Comparison of ENCODE assay signal across 8 cellular contexts in the genomic region with DNA sequence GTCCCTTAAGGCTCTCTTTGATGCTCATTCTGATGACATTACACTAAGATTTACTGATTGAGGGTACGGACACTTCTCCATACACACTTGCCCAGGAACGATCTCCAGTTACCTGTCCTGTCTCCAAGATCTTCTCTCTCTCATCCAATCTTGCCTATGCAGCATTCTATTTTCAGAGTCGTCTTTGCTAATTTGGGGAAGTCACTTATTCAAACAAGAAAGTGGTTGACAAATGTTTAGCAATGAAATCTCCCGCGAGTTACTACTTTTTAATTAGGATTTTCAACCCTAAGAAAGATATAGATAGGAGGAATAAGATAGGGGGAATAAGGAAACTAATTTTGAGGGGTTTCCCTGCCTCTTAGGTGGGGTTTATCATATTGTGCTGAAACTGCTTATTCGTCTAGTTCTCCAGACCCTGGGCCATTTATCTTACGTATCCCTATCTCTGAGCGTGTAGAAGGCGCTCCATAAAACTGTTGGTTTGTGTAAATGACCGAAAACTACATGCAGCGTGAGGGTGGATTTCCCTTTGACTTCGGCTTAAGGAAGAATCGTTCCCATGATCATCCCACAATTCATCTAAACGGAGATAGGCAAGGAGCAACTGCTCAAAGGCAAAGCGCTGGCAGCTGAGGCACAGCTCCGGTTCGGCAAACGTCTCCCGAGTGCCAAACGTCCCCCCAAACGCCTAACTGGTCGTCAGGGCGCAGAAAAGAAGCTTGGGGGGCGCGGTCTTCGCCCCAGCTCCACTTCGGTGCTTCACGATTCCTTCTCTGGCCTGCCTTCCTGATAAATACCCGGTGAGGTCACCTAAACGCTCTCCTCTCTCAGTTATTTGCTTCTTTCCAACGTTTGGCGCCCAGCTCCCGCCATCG. TPM values are rescaled to one million over a fixed set of nuclear protein-coding genes. Genes with fewer than 3 reads are reported as not detected.
A peak's percentile ranks its signal among the peaks of the same experiment; 100 is the strongest.
DNase-seq lines count a peak whose midpoint lies in the region; ATAC-seq, FAIRE-seq and TF ChIP-seq lines count a peak whose summit lies in the region.

No MANE protein-coding gene starts in this region.

- dilution Hi-C loops in endothelial cell of umbilical vein (cut with MboI; ENCODE audit: extremely low pct_ligation_motif_present, low sequenced_read_pairs): no loop called here

- H3K9me1 ChIP-seq in endothelial cell of umbilical vein (replicated peaks; ENCODE audit: control insufficient read depth, extremely low read depth, insufficient read depth, low read length): no peaks in the 10 kb centered on the region

- H3K4me2 ChIP-seq in endothelial cell of umbilical vein (ENCODE audit: insufficient read depth, low read length): peak overlapping the region; percentile 90

- POLR2A ChIA-PET in AG04450 (lab: Yijun Ruan, JAX): interaction anchor here (0.6 to 0.9 kb wide), 2 partner anchors 62 to 488 kb away, joined by 4 to 6 read pairs; no protein-coding TSS in a partner anchor
- POLR2A ChIA-PET in endothelial cell of umbilical vein (lab: Charles Lee): interaction anchor here (0.6 to 1.7 kb wide), 2 partner anchors 10 to 352 kb away, joined by 5 read pairs; no protein-coding TSS in a partner anchor

- TF ChIP-seq POLR2A in endothelial cell of umbilical vein (IDR thresholded peaks at IDR 0.05; ENCODE audit: low read depth, low read length) (peak; percentile 44), uterus (IDR thresholded peaks at IDR 0.05) (no peak)

- CTCF ChIA-PET in AG04450 (lab: Charles Lee) (interaction anchor here (0.5 to 1.2 kb wide), 8 partner anchors 24 to 504 kb away, joined by 3 to 6 read pairs (median 4); a partner anchor contains a TSS), endothelial cell of umbilical vein (lab: Charles Lee) (interaction anchor here (0.8 to 3.1 kb wide), 7 partner anchors 10 to 329 kb away, joined by 3 to 19 read pairs (median 4); no protein-coding TSS in a partner anchor)

- FAIRE-seq in endothelial cell of umbilical vein (lab: Jason Lieb, UNC): peak; percentile 55

- no peaks in the 10 kb centered on the region for H3K36me3 ChIP-seq in endothelial cell of umbilical vein (ENCODE audit: control insufficient read depth in 2 of 2, extremely low read depth in 1 of 2, insufficient read depth in 2 of 2, low read length in 2 of 2)
- H3K36me3 ChIP-seq in muscle layer of duodenum (ENCODE audit: control insufficient read depth in 1 of 2, insufficient read depth in 2 of 2, low read length in 2 of 2): peaks cover 0 to 7% of the 10 kb centered on the region in 2 donors
- no peaks in the 10 kb centered on the region for H3K36me3 ChIP-seq in uterus

- TF ChIP-seq CTCF in AG04450 (IDR thresholded peaks at IDR 0.05; ENCODE audit: low read depth, low read length) (no peak), endothelial cell of umbilical vein (IDR thresholded peaks at IDR 0.05; ENCODE audit: extremely low read depth in 1 of 2, insufficient read depth in 1 of 2, low read depth in 1 of 2, low read length in 2 of 2) (no peak), uterus (IDR thresholded peaks at IDR 0.05) (no peak)

- peak; percentile 18 for ATAC-seq in GM18907 (IDR thresholded peaks at IDR 0.05; ENCODE audit: unreplicated experiment)
- ATAC-seq in HG03439 (IDR thresholded peaks at IDR 0.05; ENCODE audit: unreplicated experiment): peak; percentile 3

- H3K79me2 ChIP-seq in endothelial cell of umbilical vein (ENCODE audit: control insufficient read depth, insufficient read depth, low read length): peaks cover 32% of the 10 kb centered on the region

- TSS peak; percentile 39 for BruUV-seq in endothelial cell of umbilical vein (replicated peaks; lab: Mats Ljungman, UMichigan)

- no peaks in the 10 kb centered on the region; the same call in 1 of the 2 replicates for H3K9me3 ChIP-seq in AG04450 (ENCODE audit: control insufficient read depth, insufficient read depth, low read length)
- H3K9me3 ChIP-seq in endothelial cell of umbilical vein (replicated peaks; ENCODE audit: control insufficient read depth, insufficient read depth, low read length): no peaks in the 10 kb centered on the region
- H3K9me3 ChIP-seq in muscle layer of duodenum (ENCODE audit: control insufficient read depth in 1 of 2, low read length in 2 of 2): no peaks in the 10 kb centered on the region
- no peaks in the 10 kb centered on the region for H3K9me3 ChIP-seq in uterus

- H3K27me3 ChIP-seq in AG04450 (ENCODE audit: control insufficient read depth, insufficient read depth, low read length) (no peaks in the 10 kb centered on the region), endothelial cell of umbilical vein (ENCODE audit: control insufficient read depth in 2 of 2, insufficient read depth in 2 of 2, low read length in 2 of 2) (no peaks in the 10 kb centered on the region), muscle layer of duodenum (ENCODE audit: low read depth, low read length) (no peaks in the 10 kb centered on the region), uterus (no peaks in the 10 kb centered on the region)

- intact Hi-C loops in endothelial cell of umbilical vein (cut with micrococcal nuclease) (loop anchor here (1.0 to 2.0 kb wide), 2 partner anchors 61 to 106 kb away; no protein-coding TSS in a partner anchor), uterus (cut with DNase I; ENCODE audit: low total_unique reads) (no loop called here)

- peak overlapping the region; percentile 90 for H3K9ac ChIP-seq in endothelial cell of umbilical vein (replicated peaks; ENCODE audit: extremely low read depth, insufficient read depth, low read length)

- H3K27ac ChIP-seq in AG04450 (ENCODE audit: low read depth, low read length) (peak overlapping the region; percentile 93), endothelial cell of umbilical vein (ENCODE audit: insufficient read depth, low read depth, low read length) (peak overlapping the region; percentile 80), muscle layer of duodenum (ENCODE audit: low read length) (peak overlapping the region; percentile 95), uterus (peak overlapping the region; percentile 94 to 97)

- DNase-seq in AG04450 (ENCODE audit: low read depth, low spot score) (no peak), RPMI8226 (peak; percentile 7), endothelial cell of umbilical vein (ENCODE audit: low read depth, low spot score) (no peak), uterus (no peak)
- DNase-seq in stimulated activated CD4-positive, alpha-beta T cell treated with anti-CD3 and anti-CD28 coated beads, Interleukin-4, amount 100 ng/mL, for 1 hour: no peak

- peak overlapping the region; percentile 89 for H2AFZ ChIP-seq in endothelial cell of umbilical vein (ENCODE audit: low read depth, low read length)

- no peaks in the 10 kb centered on the region for H4K20me1 ChIP-seq in endothelial cell of umbilical vein (replicated peaks; ENCODE audit: control insufficient read depth, extremely low read depth, insufficient read depth, low read length)

- H3K4me1 ChIP-seq in endothelial cell of umbilical vein (ENCODE audit: control insufficient read depth, extremely low read depth, insufficient read depth, low read length) (peaks cover 15% of the 10 kb centered on the region), muscle layer of duodenum (ENCODE audit: control insufficient read depth in 1 of 2, insufficient read depth in 2 of 2, low read length in 2 of 2) (peaks cover 0 to 23% of the 10 kb centered on the region in 2 donors), uterus (peaks cover 0 to 6% of the 10 kb centered on the region in 2 donors)

- H3K4me3 ChIP-seq in AG04450 (ENCODE audit: low read depth, low read length) (peak overlapping the region; percentile 89), endothelial cell of umbilical vein (replicated peaks in 1 of 3; ENCODE audit: insufficient read depth in 1 of 3, low read depth in 1 of 3, low read length in 3 of 3) (peak overlapping the region; percentile 67 to 80 (median 77)), muscle layer of duodenum (ENCODE audit: low read depth in 1 of 2, low read length in 2 of 2) (peak overlapping the region; percentile 85 to 93), uterus (peak overlapping the region; percentile 78 to 86)

TF ChIP-seq in endothelial cell of umbilical vein, 7 proteins besides CTCF, POLR2A, EP300 and RAD21 (continues in another document):
- TF ChIP-seq JUN (IDR thresholded peaks at IDR 0.05; ENCODE audit: borderline replicate concordance, insufficient read depth, insufficient read length, low read depth) (no peak), FOS (IDR thresholded peaks at IDR 0.05; ENCODE audit: borderline replicate concordance, insufficient read depth, low read length) (no peak), GATA2 (IDR thresholded peaks at IDR 0.05; ENCODE audit: insufficient read depth, insufficient read length, low read depth, low read length) (no peak), EZH2 (IDR thresholded peaks at IDR 0.05; ENCODE audit: borderline replicate concordance, low read depth, low read length, severe bottlenecking) (no peak)
- TF ChIP-seq, protein P1, sequence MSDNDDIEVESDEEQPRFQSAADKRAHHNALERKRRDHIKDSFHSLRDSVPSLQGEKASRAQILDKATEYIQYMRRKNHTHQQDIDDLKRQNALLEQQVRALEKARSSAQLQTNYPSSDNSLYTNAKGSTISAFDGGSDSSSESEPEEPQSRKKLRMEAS (IDR thresholded peaks at IDR 0.05; ENCODE audit: insufficient read depth, insufficient read length): no peak

RNA-seq across cellular contexts. Expression of a gene that starts 0.8 kb away (rescaled TPM):
- polyA plus RNA-seq in AG04450 (2011; rRNA removed) (15.0 and 20.1 TPM in 2 replicates), endothelial cell of umbilical vein (5.1 and 10.0 TPM in 2 replicates)
- 4.6 and 8.4 TPM in 2 replicates for polyA minus RNA-seq in AG04450 (2011; rRNA and poly(A)+ RNA removed)
- total RNA-seq in endothelial cell of umbilical vein (25.9 and 26.9 TPM in 2 replicates), uterus (10 to 100 TPM; 20.7 to 40.4 (median 29.0) TPM)
- polyA plus RNA-seq in endothelial cell of umbilical vein (2011; cell fraction: cytosol; rRNA removed): 17.3 and 17.4 TPM in 2 replicates
- 18.1 and 25.2 TPM in 2 replicates for polyA plus RNA-seq in endothelial cell of umbilical vein (2011; cell fraction: nucleus; rRNA removed)
- 21.7 and 26.6 TPM in 2 replicates for polyA plus RNA-seq in endothelial cell of umbilical vein (2012)
- polyA minus RNA-seq in endothelial cell of umbilical vein: 2.0 and 2.5 TPM in 2 replicates
- 9.0 TPM for polyA minus RNA-seq in endothelial cell of umbilical vein (2011; cell fraction: cytosol; rRNA and poly(A)+ RNA removed)
- polyA minus RNA-seq in endothelial cell of umbilical vein (2011; cell fraction: nucleus; rRNA and poly(A)+ RNA removed): 2.5 and 3.0 TPM in 2 replicates

RNA-seq across cellular contexts. Expression of a gene that starts 1.0 kb away (rescaled TPM):
- polyA plus RNA-seq in AG04450 (2011; rRNA removed) (49.6 and 68.8 TPM in 2 replicates), endothelial cell of umbilical vein (8.2 and 10.5 TPM in 2 replicates)
- 51.2 and 53.4 TPM in 2 replicates for polyA minus RNA-seq in AG04450 (2011; rRNA and poly(A)+ RNA removed)
- total RNA-seq in endothelial cell of umbilical vein (30.5 and 33.2 TPM in 2 replicates), uterus (10 to 100 TPM; 22.5 to 41.1 (median 28.6) TPM)
- 15.0 and 16.2 TPM in 2 replicates for polyA plus RNA-seq in endothelial cell of umbilical vein (2011; cell fraction: cytosol; rRNA removed)
- 20.0 and 23.9 TPM in 2 replicates for polyA plus RNA-seq in endothelial cell of umbilical vein (2011; cell fraction: nucleus; rRNA removed)
- 22.3 and 31.7 TPM in 2 replicates for polyA plus RNA-seq in endothelial cell of umbilical vein (2012)
- polyA minus RNA-seq in endothelial cell of umbilical vein: 14.5 and 17.0 TPM in 2 replicates
- polyA minus RNA-seq in endothelial cell of umbilical vein (2011; cell fraction: cytosol; rRNA and poly(A)+ RNA removed): 34.2 TPM
- polyA minus RNA-seq in endothelial cell of umbilical vein (2011; cell fraction: nucleus; rRNA and poly(A)+ RNA removed): 21.1 and 31.0 TPM in 2 replicates
